In genomic region chr4:173211838-173212237, GRCh38 we compare ENCODE assay signal across 10 cellular contexts. TPM values are rescaled to one million over a fixed set of nuclear protein-coding genes. Genes with fewer than 3 reads are reported as not detected.
DNase-seq lines count a peak whose midpoint lies in the region; ATAC-seq and TF ChIP-seq lines count a peak whose summit lies in the region.
"Had no signal": no experiment of that assay in that cellular context is flagged by ENCODE, and none has a peak within 500 bp of the region (broad histone marks: within the 10 kb centered on the region; RNA-seq: fewer than 3 reads in every experiment).

No MANE protein-coding gene starts in this region.

- H3K9me3 ChIP-seq in smooth muscle cell (replicated peaks; ENCODE audit: low read depth): no peaks in the 10 kb centered on the region
- H3K9me3 ChIP-seq: suprapubic skin had no signal

- H3K27ac ChIP-seq in smooth muscle cell (ENCODE audit: low read depth): no peak overlapping the region
- H3K27ac ChIP-seq: skin epidermis, suprapubic skin had no signal

- H3K27me3 ChIP-seq in smooth muscle cell (ENCODE audit: low read depth): no peaks in the 10 kb centered on the region
- H3K27me3 ChIP-seq: suprapubic skin had no signal

- peaks cover 26% of the 10 kb centered on the region for H3K4me1 ChIP-seq in smooth muscle cell (ENCODE audit: low read depth)

- no peaks in the 10 kb centered on the region for H3K36me3 ChIP-seq in smooth muscle cell (ENCODE audit: low read depth)
- H3K36me3 ChIP-seq: suprapubic skin had no signal

- peaks cover 8% of the 10 kb centered on the region for H3F3A ChIP-seq in smooth muscle cell (ENCODE audit: low read depth)

- H3K4me3 ChIP-seq in choroid plexus epithelial cell (ENCODE audit: low read depth, low read length) (no peak overlapping the region), smooth muscle cell (no peak overlapping the region)
- H3K4me3 ChIP-seq: skin epidermis, suprapubic skin had no signal

- no peak for DNase-seq in activated CD4-positive, CD25-positive, alpha-beta regulatory T cell (lab: John Stamatoyannopoulos, UW)
- DNase-seq in LHCN-M2 (ENCODE audit: low read depth): peak; percentile 88
- DNase-seq in choroid plexus epithelial cell (ENCODE audit: low read depth): peak; percentile 82
- no peak for DNase-seq in smooth muscle cell (lab: John Stamatoyannopoulos, UW; ENCODE audit: unreplicated experiment)
- DNase-seq in OCI-M2 (lab: John Stamatoyannopoulos, UW; ENCODE audit: unreplicated experiment): no peak
- DNase-seq in mucosa of gallbladder (ENCODE audit: low spot score): no peak

- TF ChIP-seq CTCF in choroid plexus epithelial cell (conservative IDR thresholded peaks at IDR 0.05; ENCODE audit: low read depth, low read length) (no peak), smooth muscle cell (IDR thresholded peaks at IDR 0.05; ENCODE audit: borderline replicate concordance, insufficient read depth, poor library complexity, severe bottlenecking) (no peak)

- peak overlapping the region; percentile 31 for H3K4me2 ChIP-seq in smooth muscle cell

- 8% methylated on average over 1 of the region's 1 CpG for WGBS in smooth muscle cell (ENCODE audit: low lambda C conversion rate)

- H2AFZ ChIP-seq in smooth muscle cell (ENCODE audit: low read depth): no peak overlapping the region

- peaks cover 35% of the 10 kb centered on the region for H4K20me1 ChIP-seq in smooth muscle cell (ENCODE audit: low read depth)

- peaks cover 3% of the 10 kb centered on the region for H3K79me2 ChIP-seq in smooth muscle cell (ENCODE audit: low read depth)

- ATAC-seq in activated CD4-positive, CD25-positive, alpha-beta regulatory T cell treated with anti-CD3 and anti-CD28 coated beads, Interleukin-2, amount 50 U/mL, for 24 hours: peak; percentile 78 to 82
- ATAC-seq in HG03175 (IDR thresholded peaks at IDR 0.05; ENCODE audit: unreplicated experiment): no peak

- H3K9ac ChIP-seq in smooth muscle cell (ENCODE audit: low read depth): no peak overlapping the region

RNA-seq across cellular contexts. Expression of gene GALNT7, which starts 43.2 kb away (rescaled TPM):
- total RNA-seq in LHCN-M2 (2014; rRNA removed) (94.9 and 119 TPM in 2 replicates), smooth muscle cell (22.0 and 33.4 TPM in 2 replicates), mucosa of gallbladder (45.3 TPM)
- polyA plus RNA-seq in LHCN-M2 (2012): 25.7 TPM
- polyA plus RNA-seq in smooth muscle cell: 8.1 and 9.0 TPM in 2 replicates

Comparison
In these comparisons a context has a peak if more than half of its experiments do, and no peak if none do; other contexts are left out.
1. DNase-seq: peak in LHCN-M2 (single experiment) and choroid plexus epithelial cell (single experiment); none in activated CD4-positive, CD25-positive, alpha-beta regulatory T cell (0 of 4), smooth muscle cell (single experiment), OCI-M2 (single experiment) and mucosa of gallbladder (single experiment).